3 cellular contexts compared by ENCODE assay signal in the genomic region with DNA sequence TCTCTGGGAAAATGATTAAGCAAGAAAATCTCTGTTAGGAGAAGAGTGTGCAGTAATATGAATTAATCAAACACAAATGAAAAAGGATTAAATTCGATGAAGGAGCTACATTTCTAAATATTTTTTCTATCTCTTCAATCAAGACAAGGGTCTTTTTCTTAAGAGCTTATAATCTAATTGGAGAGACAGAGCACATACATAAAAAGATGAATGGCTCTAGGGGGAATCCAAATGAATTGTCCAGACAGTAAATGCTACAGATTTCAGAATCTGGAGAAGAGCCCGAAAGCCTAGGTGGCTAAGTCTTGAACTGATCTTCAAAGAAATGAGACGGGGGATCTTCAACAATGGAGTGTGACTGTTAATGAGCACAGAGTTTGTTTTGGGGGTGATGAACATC.
"Had no signal": no experiment of that assay in that cellular context is flagged by ENCODE, and none has a peak within 500 bp of the region (broad histone marks: within the 10 kb centered on the region; RNA-seq: fewer than 3 reads in every experiment).

No MANE protein-coding gene starts in this region.

- DNase-seq: GDM1, GF-D8 had no signal

- H3K4me3 ChIP-seq: GM12878 had no signal

- ATAC-seq: GM12878 had no signal
